Comparison of ENCODE assay signal across 10 cellular contexts in the genomic region with DNA sequence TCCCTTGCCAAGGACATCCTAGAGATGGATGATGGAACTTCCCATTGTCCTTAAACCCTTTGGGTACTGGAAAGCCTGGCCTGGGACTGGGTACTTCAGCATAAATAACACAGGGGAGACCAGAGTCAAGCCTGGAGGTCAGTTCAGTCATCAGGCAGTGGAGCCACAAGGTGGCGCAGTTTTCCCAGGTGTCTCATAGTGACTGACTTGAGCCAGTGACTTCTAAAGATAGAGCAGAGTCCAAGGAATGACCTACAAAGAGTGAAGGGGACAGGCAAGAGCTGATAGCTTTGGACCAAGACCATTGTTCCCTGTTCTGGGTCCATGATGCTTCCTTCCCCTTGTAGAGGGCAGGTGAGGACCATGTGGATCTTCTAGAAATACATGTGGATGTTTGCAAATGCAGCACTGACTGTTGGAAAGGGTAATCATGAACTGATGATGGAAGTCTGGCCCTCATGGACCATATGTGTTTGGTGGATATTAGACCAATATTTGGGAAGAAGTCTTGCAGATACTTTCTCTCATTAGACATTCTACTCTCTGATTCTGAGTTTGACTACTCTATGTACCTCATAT. TPM values are rescaled to one million over a fixed set of nuclear protein-coding genes. Genes with fewer than 3 reads are reported as not detected.
"Had no signal": no experiment of that assay in that cellular context is flagged by ENCODE, and none has a peak within 500 bp of the region (broad histone marks: within the 10 kb centered on the region; RNA-seq: fewer than 3 reads in every experiment).

No MANE protein-coding gene starts in this region.

RNA-seq across cellular contexts. Expression of a gene that starts 6.7 kb away (rescaled TPM):
- total RNA-seq: activated CD4-positive, alpha-beta memory T cell treated with anti-CD3 and anti-CD28 coated beads, Interleukin-2, amount 10 ng/mL, durations not matched to agents 7 days and 5 days; activated T-cell treated with anti-CD3 and anti-CD28 coated beads, Interleukin-2, amount 50 U/mL, for 4 hours; gastrocnemius medialis; heart right ventricle; lung; mesothelial cell of epicardium; omental fat pad; prostate gland; right cardiac atrium had no signal
- polyA plus RNA-seq: heart right ventricle, lung, right cardiac atrium, small intestine had no signal

RNA-seq across cellular contexts. Expression of a gene that starts 25.8 kb away (rescaled TPM):
- total RNA-seq: activated CD4-positive, alpha-beta memory T cell treated with anti-CD3 and anti-CD28 coated beads, Interleukin-2, amount 10 ng/mL, durations not matched to agents 7 days and 5 days; activated T-cell treated with anti-CD3 and anti-CD28 coated beads, Interleukin-2, amount 50 U/mL, for 4 hours; gastrocnemius medialis; heart right ventricle; lung; mesothelial cell of epicardium; omental fat pad; right cardiac atrium had no signal
- polyA plus RNA-seq: heart right ventricle, lung, right cardiac atrium, small intestine had no signal
